13 cellular contexts compared by ENCODE assay signal in the genomic region with DNA sequence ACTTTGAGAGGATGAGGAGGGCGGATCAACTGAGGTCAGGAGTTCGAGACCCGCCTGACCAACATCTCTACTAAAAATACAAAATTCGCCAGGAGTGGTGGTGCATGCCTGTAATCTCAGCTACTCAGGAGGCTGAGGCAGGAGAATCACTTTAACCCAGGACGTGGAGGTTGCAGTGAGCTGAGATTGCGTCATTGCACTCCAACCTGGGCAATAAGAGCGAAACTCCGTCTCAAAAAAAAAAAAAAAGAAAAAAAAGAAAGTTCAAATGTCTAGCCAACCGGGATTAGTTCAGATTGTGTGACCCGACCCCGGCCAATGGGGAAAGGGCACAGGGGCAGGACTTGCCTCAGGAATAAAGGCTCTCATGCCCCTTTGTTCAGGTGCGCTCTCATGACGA. TPM values are rescaled to one million over a fixed set of nuclear protein-coding genes. Genes with fewer than 3 reads are reported as not detected.
"Had no signal": no experiment of that assay in that cellular context is flagged by ENCODE, and none has a peak within 500 bp of the region (broad histone marks: within the 10 kb centered on the region; RNA-seq: fewer than 3 reads in every experiment).

No MANE protein-coding gene starts in this region.

RNA-seq across cellular contexts. Expression of a gene that starts 5.8 kb away (rescaled TPM):
- total RNA-seq: activated B cell treated with CpG ODN at 0.5 μM for 24 hours; activated CD4-positive, alpha-beta memory T cell treated with anti-CD3 and anti-CD28 coated beads for 36 hours; activated CD4-positive, alpha-beta memory T cell treated with anti-CD3 and anti-CD28 coated beads, Interleukin-2, amount 10 ng/mL, durations not matched to agents 7 days and 5 days; activated CD4-positive, alpha-beta T cell treated with anti-CD3 and anti-CD28 coated beads, Interleukin-2, amount 10 ng/mL, durations not matched to agents 24 days and 14 days; activated CD4-positive, alpha-beta T cell treated with anti-CD3 and anti-CD28 coated beads, Interleukin-2, amount 10 ng/mL, durations not matched to agents 7 days and 5 days; activated CD8-positive, alpha-beta memory T cell treated with anti-CD3 and anti-CD28 coated beads for 36 hours; activated CD8-positive, alpha-beta memory T cell treated with anti-CD3 and anti-CD28 coated beads, Interleukin-2, amount 10 ng/mL, durations not matched to agents 7 days and 5 days; activated CD8-positive, alpha-beta T cell treated with anti-CD3 and anti-CD28 coated beads for 36 hours; activated CD8-positive, alpha-beta T cell treated with anti-CD3 and anti-CD28 coated beads, Interleukin-2, amount 10 ng/mL, durations not matched to agents 7 days and 5 days; T-helper 1 cell treated with Interleukin-12 subunit alpha and Interleukin-12 subunit beta and Interleukin-4 antibody, amounts not matched to agents 30 ng/mL and 1 ng/mL, for 36 hours; T-helper 2 cell treated with Interferon-gamma antibody and Interleukin-4, amounts not matched to agents 100 ng/mL and 5 ng/mL, for 36 hours had no signal

RNA-seq across cellular contexts. Expression of a gene that starts 5.9 kb away (rescaled TPM):
- total RNA-seq: activated CD4-positive, alpha-beta T cell treated with anti-CD3 and anti-CD28 coated beads, Interleukin-2, amount 10 ng/mL, durations not matched to agents 24 days and 14 days had no signal

RNA-seq across cellular contexts. Expression of a gene that starts 58.2 kb away (rescaled TPM):
- total RNA-seq: activated B cell treated with CpG ODN at 0.5 μM for 24 hours; activated CD4-positive, alpha-beta memory T cell treated with anti-CD3 and anti-CD28 coated beads for 36 hours; activated CD4-positive, alpha-beta memory T cell treated with anti-CD3 and anti-CD28 coated beads, Interleukin-2, amount 10 ng/mL, durations not matched to agents 7 days and 5 days; activated CD4-positive, alpha-beta T cell treated with anti-CD3 and anti-CD28 coated beads for 36 hours; activated CD4-positive, alpha-beta T cell treated with anti-CD3 and anti-CD28 coated beads, Interleukin-2, amount 10 ng/mL, durations not matched to agents 24 days and 14 days; activated CD4-positive, alpha-beta T cell treated with anti-CD3 and anti-CD28 coated beads, Interleukin-2, amount 10 ng/mL, durations not matched to agents 7 days and 5 days; activated CD8-positive, alpha-beta memory T cell treated with anti-CD3 and anti-CD28 coated beads for 36 hours; activated CD8-positive, alpha-beta memory T cell treated with anti-CD3 and anti-CD28 coated beads, Interleukin-2, amount 10 ng/mL, durations not matched to agents 7 days and 5 days; activated CD8-positive, alpha-beta T cell treated with anti-CD3 and anti-CD28 coated beads for 36 hours; activated CD8-positive, alpha-beta T cell treated with anti-CD3 and anti-CD28 coated beads, Interleukin-2, amount 10 ng/mL, durations not matched to agents 7 days and 5 days; T-helper 1 cell treated with Interleukin-12 subunit alpha and Interleukin-12 subunit beta and Interleukin-4 antibody, amounts not matched to agents 30 ng/mL and 1 ng/mL, for 36 hours; T-helper 17 cell; T-helper 2 cell treated with Interferon-gamma antibody and Interleukin-4, amounts not matched to agents 100 ng/mL and 5 ng/mL, for 36 hours had no signal
